Comparison of ENCODE assay signal across 13 cellular contexts in the genomic region with DNA sequence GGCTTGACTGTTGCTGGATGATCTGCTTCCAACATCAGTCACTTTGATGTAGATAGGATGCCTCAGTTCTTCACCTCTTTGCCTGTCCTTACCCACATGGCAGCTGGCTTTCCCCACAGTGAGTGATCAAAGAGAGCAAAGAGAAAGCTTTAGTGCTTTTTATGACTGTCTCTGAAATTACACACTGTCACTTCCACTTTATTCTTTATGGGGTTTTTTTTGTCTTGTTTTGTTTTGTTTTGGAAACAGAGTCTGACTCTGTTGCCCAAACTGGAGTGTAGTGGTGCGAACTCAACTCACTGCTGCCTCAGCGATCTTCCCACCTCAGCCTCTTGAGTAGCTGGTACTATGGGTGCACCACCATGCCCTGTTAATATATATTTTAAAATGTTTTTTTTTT. TPM values are rescaled to one million over a fixed set of nuclear protein-coding genes. Genes with fewer than 3 reads are reported as not detected.
DNase-seq lines count a peak whose midpoint lies in the region; ATAC-seq and TF ChIP-seq lines count a peak whose summit lies in the region.
"Had no signal": no experiment of that assay in that cellular context is flagged by ENCODE, and none has a peak within 500 bp of the region (broad histone marks: within the 10 kb centered on the region; RNA-seq: fewer than 3 reads in every experiment).

No MANE protein-coding gene starts in this region.

- no peaks in the 10 kb centered on the region for H3K9me2 ChIP-seq in OCI-LY1 (ENCODE audit: low read depth, low read length)

- peak overlapping the region; percentile 74 for H3K27ac ChIP-seq in OCI-LY1 (ENCODE audit: low read depth, low read length, poor library complexity, severe bottlenecking)

- no peaks in the 10 kb centered on the region for H4K20me1 ChIP-seq in OCI-LY1 (ENCODE audit: insufficient read depth, low read length)

- H2AFZ ChIP-seq in OCI-LY1 (ENCODE audit: low read length) = no peak overlapping the region

- TF ChIP-seq CTCF in OCI-LY1 (IDR thresholded peaks at IDR 0.05; ENCODE audit: low read length) = no peak

- H3K4me3 Mint-ChIP-seq in activated CD4-positive, alpha-beta T cell treated with anti-CD3 and anti-CD28 coated beads, Interleukin-2, amount 10 ng/mL, durations not matched to agents 7 days and 5 days = no peak overlapping the region
- H3K4me3 Mint-ChIP-seq in naive thymus-derived CD8-positive, alpha-beta T cell = peak overlapping the region in 1 of 10 donors; percentile 32

- no peaks in the 10 kb centered on the region for H3F3A ChIP-seq in OCI-LY1 (ENCODE audit: insufficient read depth, low read length)

- peak overlapping the region; percentile 80 for H3K27ac Mint-ChIP-seq in activated CD4-positive, alpha-beta T cell treated with anti-CD3 and anti-CD28 coated beads, Interleukin-2, amount 10 ng/mL, durations not matched to agents 7 days and 5 days
- H3K27ac Mint-ChIP-seq in naive thymus-derived CD8-positive, alpha-beta T cell = peak overlapping the region in 6 of 10 donors; percentile 32 to 84 (median 67)

- no peaks in the 10 kb centered on the region for H3K9me3 ChIP-seq in OCI-LY1 (ENCODE audit: low read length)

- peaks cover 38% of the 10 kb centered on the region for H3K36me3 Mint-ChIP-seq in activated CD4-positive, alpha-beta T cell treated with anti-CD3 and anti-CD28 coated beads, Interleukin-2, amount 10 ng/mL, durations not matched to agents 7 days and 5 days (ENCODE audit: low read depth)
- peaks cover 0 to 75% (median 10%) of the 10 kb centered on the region in 3 donors for H3K36me3 Mint-ChIP-seq in naive thymus-derived CD8-positive, alpha-beta T cell

- DNase-seq in activated CD4-positive, alpha-beta T cell treated with anti-CD3 and anti-CD28 coated beads, Interleukin-2, amount 10 ng/mL, durations not matched to agents 7 days and 5 days = peak; percentile 58
- no peak for DNase-seq in activated CD4-positive, alpha-beta T cell treated with anti-CD3 and anti-CD28 coated beads for 4 hours
- DNase-seq in naive thymus-derived CD8-positive, alpha-beta T cell = no peak
- no peak for DNase-seq in Ammon's horn (ENCODE audit: low spot score)
- DNase-seq: ACHN, amniotic stem cell, NCI-H1694 treated with DMSO at 0.1 percent for 48 hours, PC-3 had no signal

- peaks cover 15% of the 10 kb centered on the region for H3K4me1 Mint-ChIP-seq in activated CD4-positive, alpha-beta T cell treated with anti-CD3 and anti-CD28 coated beads, Interleukin-2, amount 10 ng/mL, durations not matched to agents 7 days and 5 days
- peaks cover 0 to 11% (median 8%) of the 10 kb centered on the region in 4 donors for H3K4me1 Mint-ChIP-seq in naive thymus-derived CD8-positive, alpha-beta T cell

- no peaks in the 10 kb centered on the region for H3K27me3 Mint-ChIP-seq in activated CD4-positive, alpha-beta T cell treated with anti-CD3 and anti-CD28 coated beads, Interleukin-2, amount 10 ng/mL, durations not matched to agents 7 days and 5 days
- H3K27me3 Mint-ChIP-seq in naive thymus-derived CD8-positive, alpha-beta T cell = no peaks in the 10 kb centered on the region

- peaks cover 25% of the 10 kb centered on the region for H3K4me1 ChIP-seq in OCI-LY1 (ENCODE audit: insufficient read depth, low read length, severe bottlenecking)

- peak overlapping the region; percentile 34; the same call in 1 of the 2 replicates for H3K4me2 ChIP-seq in OCI-LY1 (ENCODE audit: low read length)

- ATAC-seq in HG02678 (IDR thresholded peaks at IDR 0.05; ENCODE audit: unreplicated experiment) (peak; percentile 63), GM21825 (IDR thresholded peaks at IDR 0.05; ENCODE audit: unreplicated experiment) (no peak), GM21360 (IDR thresholded peaks at IDR 0.05; ENCODE audit: unreplicated experiment) (no peak)
- peak; percentile 20 to 66 for ATAC-seq in naive thymus-derived CD8-positive, alpha-beta T cell
- ATAC-seq: left lobe of liver, PC-3 had no signal

- POLR2A ChIA-PET in activated CD4-positive, alpha-beta T cell treated with anti-CD3 and anti-CD28 coated beads, Interleukin-2, amount 10 ng/mL, durations not matched to agents 7 days and 5 days (lab: Charles Lee) = no interaction called here
- POLR2A ChIA-PET in naive thymus-derived CD8-positive, alpha-beta T cell (lab: Charles Lee) = interaction anchor here (0.7 kb wide), 1 partner anchor 1762 kb away, joined by 4 read pairs; no protein-coding TSS in a partner anchor

- CTCF ChIA-PET in activated CD4-positive, alpha-beta T cell treated with anti-CD3 and anti-CD28 coated beads, Interleukin-2, amount 10 ng/mL, durations not matched to agents 7 days and 5 days (lab: Charles Lee) = interaction anchor here (0.6 to 1.4 kb wide), 2 partner anchors 36 to 60 kb away, joined by 3 to 5 read pairs; no protein-coding TSS in a partner anchor

- H3K9me3 Mint-ChIP-seq in activated CD4-positive, alpha-beta T cell treated with anti-CD3 and anti-CD28 coated beads, Interleukin-2, amount 10 ng/mL, durations not matched to agents 7 days and 5 days = no peaks in the 10 kb centered on the region
- H3K9me3 Mint-ChIP-seq in naive thymus-derived CD8-positive, alpha-beta T cell = no peaks in the 10 kb centered on the region

- peaks cover 76% of the 10 kb centered on the region for H3K36me3 ChIP-seq in OCI-LY1 (ENCODE audit: insufficient read depth, low read length)

- no peaks in the 10 kb centered on the region for H3K79me2 ChIP-seq in OCI-LY1 (ENCODE audit: insufficient read depth, low read length)

- H3K27me3 ChIP-seq in OCI-LY1 (ENCODE audit: insufficient read depth, low read length) = no peaks in the 10 kb centered on the region

- H3K4me3 ChIP-seq in OCI-LY1 (ENCODE audit: low read depth, low read length, poor library complexity, severe bottlenecking) = no peak overlapping the region

- H3K9ac ChIP-seq in OCI-LY1 (ENCODE audit: low read length) = no peak overlapping the region

RNA-seq across cellular contexts. Expression of gene C5orf24, which starts 32.4 kb away (rescaled TPM):
- total RNA-seq in activated CD4-positive, alpha-beta T cell treated with anti-CD3 and anti-CD28 coated beads, Interleukin-2, amount 10 ng/mL, durations not matched to agents 7 days and 5 days = 10 to 100 TPM; 30.1 to 33.0 TPM
- 10 to 100 TPM; 39.8 to 41.7 TPM for total RNA-seq in naive thymus-derived CD8-positive, alpha-beta T cell
- 1 to 10 TPM; 6.6 to 9.4 (median 9.2) TPM for polyA plus RNA-seq in naive thymus-derived CD8-positive, alpha-beta T cell

RNA-seq across cellular contexts. Expression of gene DDX46, which starts 54.8 kb away (rescaled TPM):
- 10 to 100 TPM; 70.0 to 73.6 TPM for total RNA-seq in activated CD4-positive, alpha-beta T cell treated with anti-CD3 and anti-CD28 coated beads, Interleukin-2, amount 10 ng/mL, durations not matched to agents 7 days and 5 days
- total RNA-seq in naive thymus-derived CD8-positive, alpha-beta T cell = 10 to 100 TPM; 68.4 to 75.6 TPM
- polyA plus RNA-seq in naive thymus-derived CD8-positive, alpha-beta T cell = 10 to 100 TPM; 17.9 to 23.4 (median 21.4) TPM

Comparison
In these comparisons a context has a peak if more than half of its experiments do, and no peak if none do; other contexts are left out.
1. ATAC-seq: peak in HG02678 (single experiment) and naive thymus-derived CD8-positive, alpha-beta T cell (2 of 2); none in GM21825 (single experiment) and GM21360 (single experiment).